8 cellular contexts compared by ENCODE assay signal in the genomic region with DNA sequence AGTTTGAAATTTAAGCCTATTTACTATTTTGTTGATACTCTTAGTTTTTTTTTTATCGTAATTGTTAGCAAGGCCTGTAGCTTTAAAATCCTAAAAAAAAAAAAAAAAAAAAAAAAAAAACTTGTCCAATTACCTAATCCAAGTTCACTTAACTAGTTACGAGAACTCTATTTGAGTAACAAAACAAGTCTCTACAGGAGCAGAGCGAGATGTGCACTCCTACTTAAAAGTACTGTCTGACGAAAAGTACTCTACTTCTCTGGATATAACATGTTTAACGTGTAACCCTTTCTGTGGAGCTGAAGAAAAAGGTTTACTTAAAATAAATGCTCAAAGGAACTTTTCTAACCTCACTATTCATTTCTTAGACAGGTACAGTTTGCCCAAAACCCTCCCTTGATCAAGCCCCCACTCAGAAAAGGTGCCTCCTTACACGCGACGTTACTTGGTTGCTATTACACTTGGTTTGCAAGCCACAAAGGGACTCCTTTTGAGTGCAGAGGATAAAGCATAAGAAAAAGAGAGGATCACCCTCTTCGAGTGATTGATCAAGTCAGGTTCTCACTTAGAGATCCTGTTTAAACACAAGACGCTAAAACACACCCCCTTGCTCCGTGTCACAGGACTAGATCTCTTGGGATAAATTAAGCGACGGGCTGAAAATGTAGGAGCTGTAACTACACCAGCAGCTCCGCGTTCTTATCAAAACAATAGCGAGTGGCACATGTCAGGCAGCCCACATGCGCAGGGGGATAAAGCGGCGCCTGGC. TPM values are rescaled to one million over a fixed set of nuclear protein-coding genes. Genes with fewer than 3 reads are reported as not detected.
DNase-seq lines count a peak whose midpoint lies in the region; ATAC-seq and TF ChIP-seq lines count a peak whose summit lies in the region.

No MANE protein-coding gene starts in this region.

- no peak for TF ChIP-seq POLR2A in NB4 (IDR thresholded peaks at IDR 0.05; ENCODE audit: extremely low read depth, insufficient read length)

- H3K4me2 ChIP-seq in GM23338 (peak overlapping the region; percentile 86), smooth muscle cell (peak overlapping the region; percentile 98)

- H2AFZ ChIP-seq in GM23338 (peak overlapping the region; percentile 53), smooth muscle cell (ENCODE audit: low read depth) (peak overlapping the region; percentile 64)

- H3K79me2 ChIP-seq in GM23338 (replicated peaks; ENCODE audit: insufficient read depth) = peaks cover 48% of the 10 kb centered on the region
- peaks cover 45% of the 10 kb centered on the region for H3K79me2 ChIP-seq in smooth muscle cell (ENCODE audit: low read depth)

- H3K9me2 ChIP-seq in GM23338 (ENCODE audit: insufficient read depth) = no peaks in the 10 kb centered on the region

- H4K20me1 ChIP-seq in GM23338 (replicated peaks; ENCODE audit: insufficient read depth) (no peaks in the 10 kb centered on the region; the same call in 1 of the 2 replicates), smooth muscle cell (ENCODE audit: low read depth) (peaks cover 39% of the 10 kb centered on the region)

- H3K27me3 ChIP-seq in GM23338 (ENCODE audit: insufficient read depth) (peaks cover 5% of the 10 kb centered on the region; the same call in 1 of the 2 replicates), smooth muscle cell (ENCODE audit: low read depth) (no peaks in the 10 kb centered on the region)

- no peaks in the 10 kb centered on the region for H3K36me3 ChIP-seq in GM23338 (ENCODE audit: insufficient read depth)
- H3K36me3 ChIP-seq in smooth muscle cell (ENCODE audit: low read depth) = no peaks in the 10 kb centered on the region

- WGBS in smooth muscle cell (ENCODE audit: low lambda C conversion rate) = 7% methylated on average over 19 of the region's 19 CpGs

- peak overlapping the region; percentile 99 for H3K9ac ChIP-seq in smooth muscle cell (ENCODE audit: low read depth)

- H3K9me3 ChIP-seq in smooth muscle cell (replicated peaks; ENCODE audit: low read depth) = no peaks in the 10 kb centered on the region

- peaks cover 16% of the 10 kb centered on the region for H3K27me3 Mint-ChIP-seq in GM23338 (ENCODE audit: insufficient read depth, low read depth, poor library complexity)
- H3K27me3 Mint-ChIP-seq in activated naive CD8-positive, alpha-beta T cell = no peaks in the 10 kb centered on the region

- peak overlapping the region; percentile 63 for H3K4me3 ChIP-seq in GM23338
- peak overlapping the region; percentile 85 for H3K4me3 ChIP-seq in NB4 (ENCODE audit: low read depth, low read length)
- H3K4me3 ChIP-seq in iPS-11a (ENCODE audit: low read depth, low read length) = peak overlapping the region; percentile 66
- H3K4me3 ChIP-seq in smooth muscle cell = peak overlapping the region; percentile 98

- H3K27ac ChIP-seq in GM23338 (ENCODE audit: low read depth) (no peak overlapping the region), smooth muscle cell (ENCODE audit: low read depth) (peak overlapping the region; percentile 100)

- DNase-seq in NOMO-1 treated with DMSO at 0.1 percent for 48 hours (lab: John Stamatoyannopoulos, UW; ENCODE audit: unreplicated experiment) (peak; percentile 27), NOMO-1 treated with dmso at 0.1 percent for 144 hours (lab: John Stamatoyannopoulos, UW; ENCODE audit: unreplicated experiment) (no peak), GM23338 (ENCODE audit: low spot score) (peak; percentile 16), NB4 (ENCODE audit: low read depth) (no peak), smooth muscle cell (lab: John Stamatoyannopoulos, UW; ENCODE audit: unreplicated experiment) (no peak)
- no peak for DNase-seq in central memory CD4-positive, alpha-beta T cell

- H3K4me1 Mint-ChIP-seq in GM23338 = peaks cover 15% of the 10 kb centered on the region
- H3K4me1 Mint-ChIP-seq in activated naive CD8-positive, alpha-beta T cell (ENCODE audit: low read depth) = peaks cover 55% of the 10 kb centered on the region

- peaks cover 5% of the 10 kb centered on the region for H3K4me1 ChIP-seq in GM23338 (ENCODE audit: insufficient read depth)
- H3K4me1 ChIP-seq in smooth muscle cell (ENCODE audit: low read depth) = peaks cover 6% of the 10 kb centered on the region

- TF ChIP-seq CTCF in GM23338 (conservative IDR thresholded peaks at IDR 0.05; ENCODE audit: low read depth in 2 of 2) = no peak
- TF ChIP-seq CTCF in NB4 (IDR thresholded peaks at IDR 0.05; ENCODE audit: low read depth, low read length) = no peak
- no peak for TF ChIP-seq CTCF in smooth muscle cell (IDR thresholded peaks at IDR 0.05; ENCODE audit: borderline replicate concordance, insufficient read depth, poor library complexity, severe bottlenecking)

- no peak for ATAC-seq in GM23338

- H3F3A ChIP-seq in GM23338 (replicated peaks; ENCODE audit: low read depth) (0 out of 2 replicates have a peak, but pooled peaks cover 3% of the 10 kb centered on the region), smooth muscle cell (ENCODE audit: low read depth) (peaks cover 4% of the 10 kb centered on the region)

- H3K9me3 Mint-ChIP-seq in GM23338 = no peaks in the 10 kb centered on the region
- H3K9me3 Mint-ChIP-seq in activated naive CD8-positive, alpha-beta T cell (ENCODE audit: low read depth) = no peaks in the 10 kb centered on the region

- peak overlapping the region; percentile 4; the same call in 1 of the 2 replicates for H3K27ac Mint-ChIP-seq in GM23338
- peak overlapping the region; percentile 100 for H3K27ac Mint-ChIP-seq in activated naive CD8-positive, alpha-beta T cell

- H3K4me3 Mint-ChIP-seq in GM23338 = peak overlapping the region; percentile 85
- peak overlapping the region; percentile 98 for H3K4me3 Mint-ChIP-seq in activated naive CD8-positive, alpha-beta T cell

- peaks cover 3% of the 10 kb centered on the region; the same call in 2 of the 3 replicates for H3K36me3 Mint-ChIP-seq in GM23338 (ENCODE audit: low read depth)
- peaks cover 3% of the 10 kb centered on the region for H3K36me3 Mint-ChIP-seq in activated naive CD8-positive, alpha-beta T cell

TF ChIP-seq in GM23338, 12 proteins besides CTCF, POLR2A, EP300 and RAD21:
- TF ChIP-seq REST (IDR thresholded peaks at IDR 0.05; ENCODE audit: unreplicated experiment) (no peak), POLR2AphosphoS5 (IDR thresholded peaks at IDR 0.05; ENCODE audit: low read depth) (no peak), ETS1 (IDR thresholded peaks at IDR 0.05) (no peak), CREB1 (CRISPR knock-in tag; IDR thresholded peaks at IDR 0.05; ENCODE audit: low read depth) (no peak), EZH2 (IDR thresholded peaks at IDR 0.05; ENCODE audit: low read depth, unreplicated experiment) (no peak), JUNB (IDR thresholded peaks at IDR 0.05; ENCODE audit: unreplicated experiment) (no peak), ZNF114 (CRISPR knock-in tag; IDR thresholded peaks at IDR 0.05) (no peak)

RNA-seq across cellular contexts. Expression of gene BAZ1A, which starts 2.2 kb away (rescaled TPM):
- 21.8 and 24.2 TPM in 2 replicates for total RNA-seq in GM23338 (2014; rRNA removed; shearing (Covaris generic))
- polyA plus RNA-seq in GM23338 (2016; fragmentation: Nextera tagmentation; extraction: Ambion mirVana) = 24.1 and 26.8 TPM in 2 replicates
- 21.7 and 31.9 TPM in 2 replicates for total RNA-seq in smooth muscle cell
- polyA plus RNA-seq in smooth muscle cell = 12.4 and 16.5 TPM in 2 replicates

Comparison
In these comparisons a context has a peak if more than half of its experiments do, and no peak if none do; other contexts are left out.
1. DNase-seq: peak in NOMO-1 treated with DMSO at 0.1 percent for 48 hours (single experiment) and GM23338 (single experiment); none in NOMO-1 treated with dmso at 0.1 percent for 144 hours (single experiment), NB4 (single experiment), smooth muscle cell (single experiment) and central memory CD4-positive, alpha-beta T cell (single experiment).
2. Peak in every context shown above with its lines, with median percentiles within 50 percentile points of each other: H3K4me3 ChIP-seq.